ENCODE assay signal across 23 cellular contexts in the genomic region with DNA sequence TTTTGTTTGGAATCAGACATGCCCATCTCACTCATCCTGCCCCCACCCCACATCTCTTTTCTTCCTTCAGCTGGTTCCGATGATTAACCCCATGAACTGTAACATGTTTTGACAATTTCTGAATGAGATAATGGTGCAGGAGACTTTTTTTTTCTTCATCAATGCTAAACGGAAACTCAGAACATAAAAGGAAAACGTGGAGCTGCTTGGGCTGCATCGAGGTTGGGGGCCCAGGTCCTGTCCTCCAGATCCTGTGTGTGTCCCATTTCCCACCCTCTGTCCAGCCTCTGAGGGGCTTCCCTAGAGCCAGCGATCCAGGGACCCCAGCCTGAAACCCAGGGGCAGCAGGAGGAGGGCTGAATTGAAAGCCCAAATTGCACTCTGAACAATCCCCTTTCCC.
DNase-seq lines count a peak whose midpoint lies in the region; ATAC-seq, FAIRE-seq and TF ChIP-seq lines count a peak whose summit lies in the region.
"Had no signal": no experiment of that assay in that cellular context is flagged by ENCODE, and none has a peak within 500 bp of the region (broad histone marks: within the 10 kb centered on the region; RNA-seq: fewer than 3 reads in every experiment).

No MANE protein-coding gene starts in this region.

- no peak overlapping the region for H3K4ac ChIP-seq in IMR-90 (ENCODE audit: low read depth, low read length)
- H3K4ac ChIP-seq in H9 (ENCODE audit: low read depth, low read length), result no peak overlapping the region

- H3K9me3 Mint-ChIP-seq in H9, result peaks cover 6 to 11% of the 10 kb centered on the region in 2 experiments; a peak in 4 of 5 replicates
- H3K9me3 Mint-ChIP-seq: CD8-positive, alpha-beta T cell had no signal

- H2BK120ac ChIP-seq in IMR-90 (ENCODE audit: low read depth, low read length) (0 out of 2 replicates have a peak overlapping the region, but pooled peaks have one; percentile 23), H9 (ENCODE audit: low read depth, low read length, poor library complexity, severe bottlenecking) (no peak overlapping the region)

- H3K79me2 ChIP-seq in H9 (ENCODE audit: insufficient read depth, low read length), result no peaks in the 10 kb centered on the region

- H3K23ac ChIP-seq in IMR-90 (ENCODE audit: low read depth, low read length), result no peak overlapping the region
- H3K23ac ChIP-seq in H9 (ENCODE audit: insufficient read length, low read depth, low read length), result no peak overlapping the region

- no peak for FAIRE-seq in bronchial epithelial cell (lab: Jason Lieb, UNC)
- FAIRE-seq: GM12891 had no signal

- dilution Hi-C loops in IMR-90 (cut with HindIII; ENCODE audit: low sequenced_read_pairs, unreplicated experiment), result no loop called here

- no TSS peak for BruUV-seq in IMR-90 (replicated peaks; lab: Mats Ljungman, UMichigan)

- H3K18ac ChIP-seq in IMR-90 (ENCODE audit: low read depth, low read length) (no peak overlapping the region), H9 (ENCODE audit: insufficient read length, low read depth, low read length) (no peak overlapping the region)

- no peak overlapping the region for H4K91ac ChIP-seq in IMR-90 (ENCODE audit: insufficient read depth, low read depth, low read length)
- H4K91ac ChIP-seq in H9 (ENCODE audit: insufficient read length, low read depth, low read length), result no peak overlapping the region

- H4K5ac ChIP-seq in IMR-90 (ENCODE audit: low read depth, low read length), result no peak overlapping the region
- H4K5ac ChIP-seq in H9 (ENCODE audit: insufficient read length, low read depth, low read length), result no peak overlapping the region

- H3K4me3 Mint-ChIP-seq in H9, result no peak overlapping the region
- H3K4me3 Mint-ChIP-seq: B cell; CD8-positive, alpha-beta T cell had no signal

- TF ChIP-seq RAD21 in IMR-90 (IDR thresholded peaks at IDR 0.05; ENCODE audit: low read length), result no peak

- H2AK5ac ChIP-seq in IMR-90 (ENCODE audit: low read depth, low read length) (no peak overlapping the region), H9 (ENCODE audit: insufficient read length, low read length) (no peak overlapping the region)

- H2BK20ac ChIP-seq in IMR-90 (ENCODE audit: low read depth, low read length) (0 out of 2 replicates have a peak overlapping the region, but pooled peaks have one; percentile 35), H9 (ENCODE audit: low read depth, low read length, poor library complexity, severe bottlenecking) (no peak overlapping the region)

- H3K27me3 ChIP-seq in IMR-90 (ENCODE audit: control insufficient read depth, insufficient read depth, low read length) (peaks cover 42% of the 10 kb centered on the region), bronchial epithelial cell (ENCODE audit: control insufficient read depth, insufficient read depth, low read length) (peaks cover 16% of the 10 kb centered on the region), H9 (ENCODE audit: insufficient read depth, low read length) (no peaks in the 10 kb centered on the region)

- TF ChIP-seq CTCF in IMR-90 (conservative IDR thresholded peaks at IDR 0.05; ENCODE audit: low read depth, low read length) (no peak), bronchial epithelial cell (IDR thresholded peaks at IDR 0.05; ENCODE audit: insufficient read depth, low read length, severe bottlenecking) (no peak), H9 (conservative IDR thresholded peaks at IDR 0.05) (no peak)

- H3K4me2 ChIP-seq in IMR-90 (ENCODE audit: low read depth, low read length), result no peak overlapping the region
- no peak overlapping the region for H3K4me2 ChIP-seq in H9 (ENCODE audit: insufficient read depth, insufficient read length, low read length)

- no peak overlapping the region for H2AK9ac ChIP-seq in IMR-90 (replicated peaks; ENCODE audit: low read depth, low read length, poor library complexity)

- no peak overlapping the region for H3K27ac Mint-ChIP-seq in H9
- H3K27ac Mint-ChIP-seq: B cell; CD8-positive, alpha-beta T cell had no signal

- no peak for TF ChIP-seq POLR2A in IMR-90 (IDR thresholded peaks at IDR 0.05; ENCODE audit: low read depth, low read length)

- H3K4me1 ChIP-seq in IMR-90 (ENCODE audit: control insufficient read depth, insufficient read depth, low read length), result peaks cover 10% of the 10 kb centered on the region
- no peaks in the 10 kb centered on the region for H3K4me1 ChIP-seq in H9 (ENCODE audit: insufficient read depth, low read length)

- no peaks in the 10 kb centered on the region for H3K27me3 Mint-ChIP-seq in H9 (ENCODE audit: low read depth)
- H3K27me3 Mint-ChIP-seq: B cell had no signal

- no peak overlapping the region for H2BK5ac ChIP-seq in IMR-90 (ENCODE audit: low read depth, low read length, poor library complexity, severe bottlenecking)
- no peak overlapping the region for H2BK5ac ChIP-seq in H9 (ENCODE audit: insufficient read length, low read length)

- H3K36me3 Mint-ChIP-seq in H9 (ENCODE audit: insufficient read depth in 1 of 3, low read depth in 3 of 3), result peaks cover 11 to 13% (median 12%) of the 10 kb centered on the region in 3 experiments
- H3K36me3 Mint-ChIP-seq: CD8-positive, alpha-beta T cell had no signal

- H3K9ac ChIP-seq in IMR-90 (ENCODE audit: low read depth, low read length), result no peak overlapping the region
- H3K9ac ChIP-seq in H9 (ENCODE audit: extremely low read depth, insufficient read length, low read length), result no peak overlapping the region

- H3K4me1 Mint-ChIP-seq in H9, result no peaks in the 10 kb centered on the region
- H3K4me1 Mint-ChIP-seq: B cell had no signal

- H3K23me2 ChIP-seq in H9 (ENCODE audit: insufficient read length, low read depth, low read length, poor library complexity, severe bottlenecking), result no peaks in the 10 kb centered on the region

- POLR2A ChIA-PET in IMR-90 (lab: Charles Lee; ENCODE audit: unreplicated experiment), result no interaction called here

- peak overlapping the region; percentile 61 for H2AFZ ChIP-seq in IMR-90 (replicated peaks; ENCODE audit: low read length, poor library complexity)
- no peak overlapping the region for H2AFZ ChIP-seq in H9 (ENCODE audit: low read length)

- H2BK12ac ChIP-seq in H9 (ENCODE audit: insufficient read length, low read depth, low read length), result no peak overlapping the region

- no CpG with 5 or more reads among the region's 5 CpGs for WGBS in IMR-90 (ENCODE audit: extremely low coverage in 2 of 2, insufficient read length in 1 of 2), 2 experiments
- no CpG with 5 or more reads among the region's 5 CpGs for WGBS in H9 (ENCODE audit: extremely low coverage, insufficient read length, low lambda C conversion rate)

- H3K79me1 ChIP-seq in IMR-90 (ENCODE audit: low read depth in 1 of 2, low read length in 2 of 2), result no peaks in the 10 kb centered on the region
- no peaks in the 10 kb centered on the region for H3K79me1 ChIP-seq in H9 (ENCODE audit: insufficient read depth, low read depth, low read length, poor library complexity, severe bottlenecking)

- no peak for ATAC-seq in IMR-90 (ENCODE audit: low read depth)
- ATAC-seq in HG02610 (IDR thresholded peaks at IDR 0.05; ENCODE audit: unreplicated experiment), result no peak
- ATAC-seq in GM18858 (IDR thresholded peaks at IDR 0.05; ENCODE audit: unreplicated experiment), result no peak
- ATAC-seq: CD8-positive, alpha-beta T cell had no signal

- H4K8ac ChIP-seq in IMR-90 (ENCODE audit: low read depth in 2 of 2, low read length in 2 of 2) (no peak overlapping the region), H9 (replicated peaks; ENCODE audit: insufficient read length, low read depth, low read length) (no peak overlapping the region)

- H3K4me3 ChIP-seq in IMR-90 (ENCODE audit: insufficient read depth, low read depth, low read length) (no peak overlapping the region), bronchial epithelial cell (ENCODE audit: low read depth, low read length) (no peak overlapping the region)
- H3K4me3 ChIP-seq: MG63, SK-N-MC had no signal

- H4K20me1 ChIP-seq in IMR-90 (ENCODE audit: insufficient read depth, low read length) (peaks cover 4% of the 10 kb centered on the region; the same call in 1 of the 2 replicates), H9 (ENCODE audit: control insufficient read depth, insufficient read depth, insufficient read length) (no peaks in the 10 kb centered on the region)

- in situ Hi-C loops in IMR-90 (cut with MboI; ENCODE audit: low sequenced_read_pairs), result no loop called here

- intact Hi-C loops in IMR-90 (cut with micrococcal nuclease), result no loop called here

- no peak overlapping the region for H3K27ac ChIP-seq in IMR-90 (ENCODE audit: insufficient read depth, low read length)
- H3K27ac ChIP-seq in H9 (ENCODE audit: insufficient read length, low read depth, low read length), result no peak overlapping the region
- H3K27ac ChIP-seq: C4-2B, SK-N-MC had no signal

- CTCF ChIA-PET in IMR-90 (lab: Yijun Ruan, JAX), result no interaction called here

- no peaks in the 10 kb centered on the region; the same call in 1 of the 2 replicates for H3K9me3 ChIP-seq in IMR-90 (ENCODE audit: control insufficient read depth, insufficient read depth, low read length)
- peaks cover 12% of the 10 kb centered on the region for H3K9me3 ChIP-seq in H9 (ENCODE audit: control insufficient read depth, low read depth, low read length)
- H3K9me3 ChIP-seq: MG63 had no signal

- H2BK15ac ChIP-seq in IMR-90 (ENCODE audit: low read depth, low read length) (no peak overlapping the region), H9 (ENCODE audit: low read depth, low read length) (no peak overlapping the region)

- peaks cover 3% of the 10 kb centered on the region; the same call in 1 of the 2 replicates for H3K9me1 ChIP-seq in IMR-90 (ENCODE audit: insufficient read depth, low read length)

- H3K56ac ChIP-seq in IMR-90 (ENCODE audit: extremely low read depth, insufficient read depth, low read length) (no peak overlapping the region), H9 (ENCODE audit: insufficient read length, low read depth, low read length) (no peak overlapping the region)

- no peak overlapping the region for H3T11ph ChIP-seq in H9 (ENCODE audit: low read length)

- H3K14ac ChIP-seq in IMR-90 (replicated peaks; ENCODE audit: low read depth, low read length) (no peak overlapping the region), H9 (ENCODE audit: insufficient read depth, low read length) (no peak overlapping the region)

- DNase-seq in IMR-90 (no peak), bronchial epithelial cell (ENCODE audit: low read depth) (peak; percentile 64), islet precursor cell (peak; percentile 11), H9 (no peak), amygdala (lab: John Stamatoyannopoulos, UW) (no peak)
- DNase-seq: CD8-positive, alpha-beta T cell; DMS79 treated with DMSO at 0.1 percent for 48 hours; GF-D8; KG1; NCI-H2029; NCI-H446 treated with DMSO at 0.1 percent for 48 hours; NCI-H526; NCI-H82; NK-92 treated with Interleukin-12 subunit alpha and Interleukin-12 subunit beta, amount 100 ng/mL, for 24 hours; RPMI8226; SIG-M5 had no signal

- no peaks in the 10 kb centered on the region for H3K36me3 ChIP-seq in IMR-90 (ENCODE audit: control insufficient read depth, insufficient read depth, low read length)
- H3K36me3 ChIP-seq in bronchial epithelial cell (ENCODE audit: control insufficient read depth, insufficient read depth, low read length), result no peaks in the 10 kb centered on the region
- H3K36me3 ChIP-seq: MG63 had no signal

TF ChIP-seq in IMR-90, 13 proteins besides CTCF, POLR2A, EP300 and RAD21 (continues in another document):
- TF ChIP-seq FOS (IDR thresholded peaks at IDR 0.05; ENCODE audit: low read depth, low read length), result no peak
- no peak for TF ChIP-seq RFX5 (IDR thresholded peaks at IDR 0.05; ENCODE audit: low read depth, low read length)
- no peak for TF ChIP-seq NFE2L2 (IDR thresholded peaks at IDR 0.05; ENCODE audit: low read depth, low read length)
- TF ChIP-seq BHLHE40 (IDR thresholded peaks at IDR 0.05; ENCODE audit: low read depth, low read length), result no peak

Comparison
In these comparisons a context has a peak if more than half of its experiments do, and no peak if none do; other contexts are left out.
1. DNase-seq: peak in bronchial epithelial cell (single experiment) and islet precursor cell (single experiment); none in IMR-90 (single experiment), H9 (single experiment) and amygdala (0 of 56).